Comparison of ENCODE assay signal across 1 cellular context in genomic region chrX:123085311-123085940, GRCh38.
TF ChIP-seq lines count a peak whose summit lies in the region.

No MANE protein-coding gene starts in this region.

TF ChIP-seq in A549, 52 proteins besides CTCF, POLR2A, EP300 and RAD21 (continued from another document):
- TF ChIP-seq, protein P1, sequence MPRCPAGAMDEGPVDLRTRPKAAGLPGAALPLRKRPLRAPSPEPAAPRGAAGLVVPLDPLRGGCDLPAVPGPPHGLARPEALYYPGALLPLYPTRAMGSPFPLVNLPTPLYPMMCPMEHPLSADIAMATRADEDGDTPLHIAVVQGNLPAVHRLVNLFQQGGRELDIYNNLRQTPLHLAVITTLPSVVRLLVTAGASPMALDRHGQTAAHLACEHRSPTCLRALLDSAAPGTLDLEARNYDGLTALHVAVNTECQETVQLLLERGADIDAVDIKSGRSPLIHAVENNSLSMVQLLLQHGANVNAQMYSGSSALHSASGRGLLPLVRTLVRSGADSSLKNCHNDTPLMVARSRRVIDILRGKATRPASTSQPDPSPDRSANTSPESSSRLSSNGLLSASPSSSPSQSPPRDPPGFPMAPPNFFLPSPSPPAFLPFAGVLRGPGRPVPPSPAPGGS (IDR thresholded peaks at IDR 0.05): no peak
- TF ChIP-seq ZFP36 (IDR thresholded peaks at IDR 0.05; ENCODE audit: borderline replicate concordance, partially characterized antibody) (no peak), ZNF302 (CRISPR knock-in tag; IDR thresholded peaks at IDR 0.05) (no peak), MAZ (IDR thresholded peaks at IDR 0.05; ENCODE audit: borderline replicate concordance, low read depth, low read length) (no peak), ESRRA (IDR thresholded peaks at IDR 0.05; ENCODE audit: borderline replicate concordance, low read length) (no peak), ELK1 (IDR thresholded peaks at IDR 0.05; ENCODE audit: low read depth, low read length) (no peak), EHMT2 (IDR thresholded peaks at IDR 0.05; ENCODE audit: low read depth) (no peak), PHF8 (IDR thresholded peaks at IDR 0.05; ENCODE audit: borderline replicate concordance, low read depth) (no peak), SMC3 (IDR thresholded peaks at IDR 0.05) (no peak), MAX (IDR thresholded peaks at IDR 0.05) (no peak), RFX5 (IDR thresholded peaks at IDR 0.05) (no peak), GATA3 (IDR thresholded peaks at IDR 0.05; ENCODE audit: borderline replicate concordance) (no peak), CHD2 (IDR thresholded peaks at IDR 0.05; ENCODE audit: low read length, partially characterized antibody) (no peak)
TF ChIP-seq in A549: peak in this region for 0.
